Comparison of ENCODE assay signal across 25 cellular contexts in genomic region chr2:98937906-98938305, GRCh38. TPM values are rescaled to one million over a fixed set of nuclear protein-coding genes. Genes with fewer than 3 reads are reported as not detected.
DNase-seq lines count a peak whose midpoint lies in the region; ATAC-seq, FAIRE-seq and TF ChIP-seq lines count a peak whose summit lies in the region.
"Had no signal": no experiment of that assay in that cellular context is flagged by ENCODE, and none has a peak within 500 bp of the region (broad histone marks: within the 10 kb centered on the region; RNA-seq: fewer than 3 reads in every experiment).

No MANE protein-coding gene starts in this region.

- TF ChIP-seq CTCF in astrocyte (IDR thresholded peaks at IDR 0.05; ENCODE audit: insufficient read depth, low read depth, low read length) = no peak

- DNase-seq in CD8-positive, alpha-beta memory T cell = no peak
- DNase-seq in DMS79 treated with DMSO at 0.1 percent for 48 hours (lab: John Stamatoyannopoulos, UW) = peak; percentile 43
- no peak for DNase-seq in astrocyte (ENCODE audit: low read depth)
- no peak for DNase-seq in natural killer cell treated with Interleukin-12 subunit alpha and Interleukin-12 subunit beta and Interleukin-15 and Interleukin-18, amount 100 ng/mL, for 72 hours (ENCODE audit: low spot score)
- DNase-seq in stimulated activated naive CD4-positive, alpha-beta T cell (lab: John Stamatoyannopoulos, UW) = no peak
- DNase-seq in OCI-M2 (lab: John Stamatoyannopoulos, UW; ENCODE audit: unreplicated experiment) = no peak
- DNase-seq: activated CD8-positive, alpha-beta memory T cell treated with anti-CD3 and anti-CD28 coated beads, Interleukin-2, amount 50 U/mL, for 4 hours; activated gamma-delta T cell treated with Interleukin-2 at 50 U/mL for 16 hours; amygdala; CD8-positive, alpha-beta T cell; dermis blood vessel endothelial cell; HFFc6; left ventricle myocardium inferior; NCI-H524; NK-92 treated with Interleukin-12 subunit alpha and Interleukin-12 subunit beta, amount 100 ng/mL, for 24 hours; SJCRH30; stimulated activated CD4-positive, alpha-beta T cell treated with anti-CD3 and anti-CD28 coated beads, Interleukin-4, amount 100 ng/mL, for 4 hours; trophoblast cell had no signal

- ATAC-seq in natural killer cell treated with Interleukin-12 subunit alpha and Interleukin-12 subunit beta and Interleukin-15 and Interleukin-18, amount 100 ng/mL, for 72 hours = no peak
- no peak for ATAC-seq in GM21737 (IDR thresholded peaks at IDR 0.05; ENCODE audit: unreplicated experiment)
- no peak for ATAC-seq in GM21619 (IDR thresholded peaks at IDR 0.05; ENCODE audit: unreplicated experiment)
- ATAC-seq: CD8-positive, alpha-beta T cell had no signal

- CTCF ChIA-PET in CD8-positive, alpha-beta memory T cell (lab: Charles Lee) = no interaction called here

- no peaks in the 10 kb centered on the region for H3K79me2 ChIP-seq in astrocyte (ENCODE audit: insufficient read depth, low read length)

- peaks cover 10 to 17% (median 17%) of the 10 kb centered on the region in 3 donors for H3K4me1 Mint-ChIP-seq in CD8-positive, alpha-beta memory T cell
- peaks cover 12% of the 10 kb centered on the region for H3K4me1 Mint-ChIP-seq in astrocyte (ENCODE audit: low read depth, unreplicated experiment)
- peaks cover 3 to 4% of the 10 kb centered on the region in 2 donors for H3K4me1 Mint-ChIP-seq in natural killer cell treated with Interleukin-12 subunit alpha and Interleukin-12 subunit beta and Interleukin-15 and Interleukin-18, amount 100 ng/mL, for 72 hours (ENCODE audit: low read depth in 2 of 2)

- H3K27ac Mint-ChIP-seq in CD8-positive, alpha-beta memory T cell = peak overlapping the region in 1 of 8 donors; percentile 64
- H3K27ac Mint-ChIP-seq in astrocyte (ENCODE audit: unreplicated experiment) = peak overlapping the region; percentile 31
- no peak overlapping the region for H3K27ac Mint-ChIP-seq in natural killer cell treated with Interleukin-12 subunit alpha and Interleukin-12 subunit beta and Interleukin-15 and Interleukin-18, amount 100 ng/mL, for 72 hours
- H3K27ac Mint-ChIP-seq: CD8-positive, alpha-beta T cell; HFFc6 had no signal

- peaks cover 22% of the 10 kb centered on the region for H3K27me3 ChIP-seq in CD8-positive, alpha-beta memory T cell (ENCODE audit: insufficient read depth, low read length, poor library complexity, severe bottlenecking)
- H3K27me3 ChIP-seq in astrocyte (ENCODE audit: insufficient read depth, low read length) = peaks cover 43% of the 10 kb centered on the region
- H3K27me3 ChIP-seq: SJCRH30 had no signal

- H3K4me3 ChIP-seq in CD8-positive, alpha-beta memory T cell (ENCODE audit: low read length) = no peak overlapping the region
- no peak overlapping the region for H3K4me3 ChIP-seq in astrocyte (ENCODE audit: insufficient read depth, low read depth, low read length)
- H3K4me3 ChIP-seq: left ventricle myocardium inferior, SJCRH30 had no signal

- no peaks in the 10 kb centered on the region for H3K9me3 Mint-ChIP-seq in CD8-positive, alpha-beta memory T cell
- no peaks in the 10 kb centered on the region for H3K9me3 Mint-ChIP-seq in astrocyte (ENCODE audit: unreplicated experiment)
- no peaks in the 10 kb centered on the region for H3K9me3 Mint-ChIP-seq in natural killer cell treated with Interleukin-12 subunit alpha and Interleukin-12 subunit beta and Interleukin-15 and Interleukin-18, amount 100 ng/mL, for 72 hours
- H3K9me3 Mint-ChIP-seq: CD8-positive, alpha-beta T cell; HFFc6 had no signal

- H2AFZ ChIP-seq in astrocyte (ENCODE audit: low read depth, low read length) = no peak overlapping the region

- H3K4me2 ChIP-seq in astrocyte (ENCODE audit: low read length) = no peak overlapping the region
- H3K4me2 ChIP-seq: KMS-11 had no signal

- H3K9me3 ChIP-seq in CD8-positive, alpha-beta memory T cell (ENCODE audit: low read length) = no peaks in the 10 kb centered on the region
- H3K9me3 ChIP-seq in astrocyte (ENCODE audit: insufficient read depth, low read depth, low read length) = no peaks in the 10 kb centered on the region
- H3K9me3 ChIP-seq: left ventricle myocardium inferior, SJCRH30 had no signal

- peak overlapping the region; percentile 10 to 73 (median 57) for H3K4me3 Mint-ChIP-seq in CD8-positive, alpha-beta memory T cell
- H3K4me3 Mint-ChIP-seq in astrocyte (ENCODE audit: unreplicated experiment) = no peak overlapping the region
- H3K4me3 Mint-ChIP-seq in natural killer cell treated with Interleukin-12 subunit alpha and Interleukin-12 subunit beta and Interleukin-15 and Interleukin-18, amount 100 ng/mL, for 72 hours = peak overlapping the region; percentile 33
- H3K4me3 Mint-ChIP-seq: HFFc6 had no signal

- no peaks in the 10 kb centered on the region for H3K4me1 ChIP-seq in CD8-positive, alpha-beta memory T cell (ENCODE audit: insufficient read depth, low read length)
- peaks cover 9% of the 10 kb centered on the region for H3K4me1 ChIP-seq in astrocyte (ENCODE audit: insufficient read depth, low read length)
- H3K4me1 ChIP-seq: SJCRH30 had no signal

- no peaks in the 10 kb centered on the region for H4K20me1 ChIP-seq in astrocyte (ENCODE audit: insufficient read depth, low read length)

- no peaks in the 10 kb centered on the region for H3K36me3 ChIP-seq in CD8-positive, alpha-beta memory T cell (ENCODE audit: insufficient read depth, low read length)
- H3K36me3 ChIP-seq in astrocyte (ENCODE audit: insufficient read depth, low read length) = no peaks in the 10 kb centered on the region
- H3K36me3 ChIP-seq: left ventricle myocardium inferior, SJCRH30 had no signal

- no peaks in the 10 kb centered on the region for H3K36me3 Mint-ChIP-seq in CD8-positive, alpha-beta memory T cell
- H3K36me3 Mint-ChIP-seq in astrocyte (ENCODE audit: low read depth, unreplicated experiment) = no peaks in the 10 kb centered on the region
- H3K36me3 Mint-ChIP-seq in natural killer cell treated with Interleukin-12 subunit alpha and Interleukin-12 subunit beta and Interleukin-15 and Interleukin-18, amount 100 ng/mL, for 72 hours = no peaks in the 10 kb centered on the region
- H3K36me3 Mint-ChIP-seq: CD8-positive, alpha-beta T cell had no signal

- peaks cover 39 to 65% of the 10 kb centered on the region in 2 donors for H3K27me3 Mint-ChIP-seq in CD8-positive, alpha-beta memory T cell
- peaks cover 36% of the 10 kb centered on the region for H3K27me3 Mint-ChIP-seq in astrocyte (ENCODE audit: low read depth, unreplicated experiment)
- H3K27me3 Mint-ChIP-seq in natural killer cell treated with Interleukin-12 subunit alpha and Interleukin-12 subunit beta and Interleukin-15 and Interleukin-18, amount 100 ng/mL, for 72 hours = peaks cover 46 to 55% of the 10 kb centered on the region in 2 donors

- POLR2A ChIA-PET in CD8-positive, alpha-beta memory T cell (lab: Charles Lee) = no interaction called here

- no peak overlapping the region for H3K27ac ChIP-seq in CD8-positive, alpha-beta memory T cell (ENCODE audit: low read depth, low read length)
- no peak overlapping the region for H3K27ac ChIP-seq in astrocyte (ENCODE audit: low read depth, low read length)
- H3K27ac ChIP-seq: KMS-11, left ventricle myocardium inferior, SJCRH30, VCaP had no signal

- FAIRE-seq in astrocyte (lab: Jason Lieb, UNC) = no peak
- FAIRE-seq: RCC 7860 had no signal

- no peak overlapping the region for H3K9ac ChIP-seq in astrocyte (ENCODE audit: low read length)
- H3K9ac ChIP-seq: KMS-11 had no signal

RNA-seq across cellular contexts. Expression of gene CRACDL, which starts 1.9 kb away (rescaled TPM):
- under 1 TPM; 0.22 to 0.27 TPM for total RNA-seq in CD8-positive, alpha-beta memory T cell
- polyA plus RNA-seq in CD8-positive, alpha-beta memory T cell = 1.2 TPM
- total RNA-seq in astrocyte = 1.8 and 5.7 TPM in 2 replicates
- under 1 TPM in 1 of 2 donors, not detected in 1; 0.22 TPM for total RNA-seq in natural killer cell treated with Interleukin-12 subunit alpha and Interleukin-12 subunit beta and Interleukin-15 and Interleukin-18, amount 100 ng/mL, for 72 hours
- total RNA-seq: fibroblast of villous mesenchyme, HFFc6, osteoblast, SJCRH30 had no signal
